ENCODE assay signal across 14 cellular contexts in the genomic region with DNA sequence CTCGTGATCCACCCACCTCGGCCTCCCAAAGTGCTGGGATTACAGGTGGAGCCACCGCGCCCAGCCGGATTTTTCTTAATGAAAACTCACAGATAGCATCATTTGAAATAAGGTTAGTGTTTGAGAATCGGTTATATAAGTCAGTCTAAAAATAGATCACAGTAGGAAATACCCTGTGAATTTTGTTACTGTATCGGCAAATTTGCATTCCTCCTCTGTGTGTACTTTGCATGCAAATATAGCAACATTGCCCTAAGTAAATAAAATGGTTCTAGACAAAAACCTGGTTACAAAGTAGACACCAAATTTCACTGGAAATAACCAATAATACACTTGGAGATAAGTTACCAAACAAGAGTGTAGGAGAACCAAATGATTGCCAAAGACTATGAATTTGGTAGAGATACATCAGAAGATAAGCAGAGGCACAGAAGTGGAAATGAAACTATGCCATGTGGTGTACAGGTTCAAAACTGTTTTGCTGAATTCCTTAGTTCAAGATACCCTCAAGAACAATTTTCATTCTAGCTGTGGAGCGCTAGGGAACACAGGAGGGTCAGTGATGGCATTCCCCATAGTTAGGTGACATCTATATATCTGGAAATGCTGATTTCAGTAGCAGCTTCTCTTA. TPM values are rescaled to one million over a fixed set of nuclear protein-coding genes. Genes with fewer than 3 reads are reported as not detected.
DNase-seq lines count a peak whose midpoint lies in the region; ATAC-seq and TF ChIP-seq lines count a peak whose summit lies in the region.
"Had no signal": no experiment of that assay in that cellular context is flagged by ENCODE, and none has a peak within 500 bp of the region (broad histone marks: within the 10 kb centered on the region; RNA-seq: fewer than 3 reads in every experiment).

No MANE protein-coding gene starts in this region.

- H3K4me3 Mint-ChIP-seq in naive thymus-derived CD4-positive, alpha-beta T cell: peak overlapping the region; percentile 12 to 78 (median 54)

- POLR2A ChIA-PET in naive thymus-derived CD4-positive, alpha-beta T cell (lab: Charles Lee): no interaction called here

- peak overlapping the region; percentile 28 for H3K27ac ChIP-seq in naive thymus-derived CD4-positive, alpha-beta T cell (ENCODE audit: low read depth, low read length)
- H3K27ac ChIP-seq: right lobe of liver, testis had no signal

- no peaks in the 10 kb centered on the region for H3K27me3 Mint-ChIP-seq in naive thymus-derived CD4-positive, alpha-beta T cell

- H3K4me3 ChIP-seq in naive thymus-derived CD4-positive, alpha-beta T cell (ENCODE audit: low read length): no peak overlapping the region
- H3K4me3 ChIP-seq in lower leg skin (ENCODE audit: low read depth, poor library complexity, severe bottlenecking): no peak overlapping the region
- H3K4me3 ChIP-seq: MG63, right lobe of liver, testis had no signal

- peaks cover 11 to 48% (median 33%) of the 10 kb centered on the region in 5 donors for H3K36me3 Mint-ChIP-seq in naive thymus-derived CD4-positive, alpha-beta T cell

- no peaks in the 10 kb centered on the region for H3K27me3 ChIP-seq in naive thymus-derived CD4-positive, alpha-beta T cell (ENCODE audit: control insufficient read depth in 2 of 2, insufficient read depth in 2 of 2, low read length in 2 of 2)
- H3K27me3 ChIP-seq: MG63, right lobe of liver, testis had no signal

- H3K27ac Mint-ChIP-seq in naive thymus-derived CD4-positive, alpha-beta T cell: peak overlapping the region; percentile 59 to 92 (median 80)

- H3K9me3 ChIP-seq in naive thymus-derived CD4-positive, alpha-beta T cell (ENCODE audit: control insufficient read depth in 2 of 3, low read length in 3 of 3): no peaks in the 10 kb centered on the region
- H3K9me3 ChIP-seq: MG63, right lobe of liver, testis had no signal

- no peak for TF ChIP-seq POLR2A in lower leg skin (IDR thresholded peaks at IDR 0.05)

- ATAC-seq in GM18517 (IDR thresholded peaks at IDR 0.05; ENCODE audit: unreplicated experiment): peak; percentile 63
- peak; percentile 58 for ATAC-seq in GM21723 (IDR thresholded peaks at IDR 0.05; ENCODE audit: unreplicated experiment)
- ATAC-seq in naive thymus-derived CD4-positive, alpha-beta T cell: peak; percentile 37
- no peak for ATAC-seq in HG02870 (IDR thresholded peaks at IDR 0.05; ENCODE audit: unreplicated experiment)
- no peak for ATAC-seq in HG02798 (IDR thresholded peaks at IDR 0.05; ENCODE audit: poor library complexity, unreplicated experiment)
- ATAC-seq: right lobe of liver had no signal

- no peak for TF ChIP-seq CTCF in lower leg skin (IDR thresholded peaks at IDR 0.05)

- intact Hi-C loops in naive thymus-derived CD4-positive, alpha-beta T cell (cut with micrococcal nuclease): loop anchor here (1.0 to 2.0 kb wide), 2 partner anchors 42 to 58 kb away; partner anchors contain the start of gene ICE1 (in 2 of the 2)
- intact Hi-C loops in lower leg skin (cut with DNase I; ENCODE audit: low total_unique reads): no loop called here

- peaks cover 0 to 10% (median 0%) of the 10 kb centered on the region in 11 donors for H3K9me3 Mint-ChIP-seq in naive thymus-derived CD4-positive, alpha-beta T cell
- H3K9me3 Mint-ChIP-seq: activated T-cell treated with anti-CD3 and anti-CD28 coated beads, Interleukin-2, amount 50 U/mL, for 4 hours had no signal

- CTCF ChIA-PET in naive thymus-derived CD4-positive, alpha-beta T cell (lab: Charles Lee): interaction anchor here (0.8 kb wide), 1 partner anchor 8 kb away, joined by 3 read pairs; no protein-coding TSS in a partner anchor

- H3K36me3 ChIP-seq in naive thymus-derived CD4-positive, alpha-beta T cell (ENCODE audit: control insufficient read depth in 2 of 3, insufficient read depth in 3 of 3, low read length in 3 of 3): peaks cover 0 to 24% (median 3%) of the 10 kb centered on the region in 3 experiments

- H3K4me1 ChIP-seq in naive thymus-derived CD4-positive, alpha-beta T cell (ENCODE audit: control insufficient read depth in 2 of 2, insufficient read depth in 2 of 2, low read length in 2 of 2): peaks cover 7 to 13% of the 10 kb centered on the region in 2 donors
- H3K4me1 ChIP-seq: right lobe of liver, testis had no signal

- peaks cover 14 to 36% (median 26%) of the 10 kb centered on the region in 7 donors for H3K4me1 Mint-ChIP-seq in naive thymus-derived CD4-positive, alpha-beta T cell

- 75 to 80% methylated on average over 8 of the region's 8 CpGs for WGBS in lower leg skin, 2 donors

- peak; percentile 35 for DNase-seq in NOMO-1 treated with dmso at 0.1 percent for 144 hours (lab: John Stamatoyannopoulos, UW; ENCODE audit: unreplicated experiment)
- DNase-seq in naive thymus-derived CD4-positive, alpha-beta T cell: no peak
- no peak for DNase-seq in lower leg skin (ENCODE audit: low spot score in 2 of 2)
- DNase-seq: activated T-cell treated with anti-CD3 and anti-CD28 coated beads, Interleukin-2, amount 50 U/mL, for 4 hours; glutamatergic neuron; kidney glomerular epithelial cell; MG63; NCI-H345; right lobe of liver; testis had no signal

RNA-seq across cellular contexts. Expression of gene ICE1, which starts 58.1 kb away (rescaled TPM):
- total RNA-seq in naive thymus-derived CD4-positive, alpha-beta T cell: 10 to 100 TPM; 30.2 to 47.6 (median 35.8) TPM
- polyA plus RNA-seq in naive thymus-derived CD4-positive, alpha-beta T cell: 10 to 100 TPM; 17.2 to 18.9 TPM
- 10 to 100 TPM; 15.3 to 20.2 (median 19.1) TPM for total RNA-seq in lower leg skin

Comparison
In these comparisons a context has a peak if more than half of its experiments do, and no peak if none do; other contexts are left out.
1. ATAC-seq: peak in GM18517 (single experiment), GM21723 (single experiment) and naive thymus-derived CD4-positive, alpha-beta T cell (single experiment); none in HG02870 (single experiment) and HG02798 (single experiment).